Comparison of ENCODE assay signal across 11 cellular contexts in the genomic region with DNA sequence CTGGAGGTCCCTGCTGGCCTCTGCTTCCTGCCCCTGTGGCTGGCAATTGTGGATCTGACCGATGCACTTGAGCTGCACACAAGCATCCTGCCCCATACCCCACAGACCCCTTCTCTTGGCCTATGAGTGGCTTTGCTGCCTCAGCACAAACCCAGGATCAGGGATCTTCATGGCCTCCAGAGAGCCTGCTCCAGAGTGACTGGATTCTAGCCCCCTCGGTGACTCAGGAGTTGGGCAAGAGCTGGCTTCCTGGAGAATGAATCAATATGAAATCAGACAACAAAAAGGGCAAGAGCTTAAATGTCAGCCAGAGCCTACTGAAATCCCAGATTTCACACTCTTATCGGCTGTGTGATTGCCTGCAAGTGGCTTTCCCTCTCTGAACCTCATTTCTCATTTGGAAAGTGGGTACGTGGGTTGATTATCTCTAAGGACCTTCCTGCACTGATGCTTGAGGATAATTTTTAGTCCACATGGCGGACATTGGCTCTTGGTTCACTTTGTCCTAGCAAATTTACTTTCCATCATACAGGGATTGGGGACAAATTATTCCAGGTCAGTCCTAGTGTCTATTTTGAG.
A peak's percentile ranks its signal among the peaks of the same experiment; 100 is the strongest.
DNase-seq lines count a peak whose midpoint lies in the region; ATAC-seq and TF ChIP-seq lines count a peak whose summit lies in the region.
"Had no signal": no experiment of that assay in that cellular context is flagged by ENCODE, and none has a peak within 500 bp of the region (broad histone marks: within the 10 kb centered on the region; RNA-seq: fewer than 3 reads in every experiment).

No MANE protein-coding gene starts in this region.

- H3K4me1 ChIP-seq in RWPE2 (ENCODE audit: insufficient read depth, poor library complexity, severe bottlenecking) (peaks cover 17% of the 10 kb centered on the region), fibroblast of lung (ENCODE audit: control insufficient read depth, extremely low read depth, insufficient read depth, low read length) (peaks cover 12% of the 10 kb centered on the region)
- H3K4me1 ChIP-seq: body of pancreas had no signal

- H4K20me1 ChIP-seq in fibroblast of lung (ENCODE audit: control insufficient read depth, extremely low read depth, insufficient read depth, low read length) = no peaks in the 10 kb centered on the region

- ATAC-seq in RWPE2 (ENCODE audit: low read depth) (peak; percentile 98), HG02840 (IDR thresholded peaks at IDR 0.05; ENCODE audit: low FRiP score, unreplicated experiment) (no peak), Right ventricle myocardium inferior (no peak)
- ATAC-seq: body of pancreas had no signal

- H3K27ac ChIP-seq in RWPE2 (ENCODE audit: poor library complexity, severe bottlenecking) (peak overlapping the region; percentile 91), fibroblast of lung (ENCODE audit: insufficient read depth, low read length) (peak overlapping the region; percentile 80)
- H3K27ac ChIP-seq: body of pancreas had no signal

- no peaks in the 10 kb centered on the region for H3K27me3 ChIP-seq in RWPE2 (ENCODE audit: insufficient read depth, poor library complexity, severe bottlenecking)
- H3K27me3 ChIP-seq in fibroblast of lung (ENCODE audit: control insufficient read depth, insufficient read depth, low read length) = no peaks in the 10 kb centered on the region
- H3K27me3 ChIP-seq: body of pancreas had no signal

- intact Hi-C loops in Right ventricle myocardium inferior (cut with DNase I) = no loop called here

- no peaks in the 10 kb centered on the region for H3K9me3 ChIP-seq in RWPE2 (ENCODE audit: severe bottlenecking)
- no peaks in the 10 kb centered on the region for H3K9me3 ChIP-seq in fibroblast of lung (ENCODE audit: control insufficient read depth, insufficient read depth, low read depth, low read length)
- H3K9me3 ChIP-seq: body of pancreas had no signal

- DNase-seq in GM04503 (ENCODE audit: low read depth) = peak; percentile 86
- peak; percentile 79 for DNase-seq in RWPE2 (ENCODE audit: low spot score)
- DNase-seq in fibroblast of lung (ENCODE audit: low read depth in 2 of 2) = peak; percentile 92
- peak; percentile 92 for DNase-seq in renal cortical epithelial cell (ENCODE audit: low read depth)
- no peak for DNase-seq in DMS79 (lab: John Stamatoyannopoulos, UW)
- DNase-seq in Right ventricle myocardium inferior (ENCODE audit: missing footprints) = no peak
- DNase-seq in NCI-H1092 treated with DMSO at 0.1 percent for 48 hours (lab: John Stamatoyannopoulos, UW) = no peak
- DNase-seq: DND-41, small intestine had no signal

- H3K4me3 ChIP-seq in RWPE2 (ENCODE audit: severe bottlenecking) = no peak overlapping the region
- H3K4me3 ChIP-seq in fibroblast of lung (replicated peaks in 1 of 4; ENCODE audit: control extremely low read depth in 1 of 4, insufficient read depth in 1 of 4, low read depth in 3 of 4, low read length in 4 of 4) = no peak overlapping the region
- H3K4me3 ChIP-seq: body of pancreas had no signal

- no peaks in the 10 kb centered on the region for H3K79me2 ChIP-seq in fibroblast of lung (ENCODE audit: control insufficient read depth, insufficient read depth, low read length)

- H3K9ac ChIP-seq in fibroblast of lung (ENCODE audit: insufficient read depth, low read length) = peak overlapping the region; percentile 23

- TF ChIP-seq CTCF in RWPE2 (IDR thresholded peaks at IDR 0.05; ENCODE audit: poor library complexity, severe bottlenecking) = no peak
- no peak for TF ChIP-seq CTCF in fibroblast of lung (conservative IDR thresholded peaks at IDR 0.05 in 1 of 2, IDR thresholded peaks at IDR 0.05 in 1 of 2; ENCODE audit: low read depth in 1 of 2, low read length in 2 of 2)

- peak overlapping the region; percentile 15 for H2AFZ ChIP-seq in fibroblast of lung (ENCODE audit: low read length)

- H3K4me2 ChIP-seq in fibroblast of lung (ENCODE audit: extremely low read depth, insufficient read depth, low read length) = peak overlapping the region; percentile 48

- H3K36me3 ChIP-seq in RWPE2 (ENCODE audit: low read depth) (no peaks in the 10 kb centered on the region), fibroblast of lung (ENCODE audit: control insufficient read depth, insufficient read depth, low read length) (no peaks in the 10 kb centered on the region)

Comparison
In these comparisons a context has a peak if more than half of its experiments do, and no peak if none do; other contexts are left out.
1. DNase-seq: peak in GM04503 (single experiment), RWPE2 (single experiment), fibroblast of lung (2 of 2) and renal cortical epithelial cell (single experiment); none in DMS79 (single experiment), Right ventricle myocardium inferior (single experiment) and NCI-H1092 treated with DMSO at 0.1 percent for 48 hours (single experiment).